ENCODE assay signal across 18 cellular contexts in the genomic region with DNA sequence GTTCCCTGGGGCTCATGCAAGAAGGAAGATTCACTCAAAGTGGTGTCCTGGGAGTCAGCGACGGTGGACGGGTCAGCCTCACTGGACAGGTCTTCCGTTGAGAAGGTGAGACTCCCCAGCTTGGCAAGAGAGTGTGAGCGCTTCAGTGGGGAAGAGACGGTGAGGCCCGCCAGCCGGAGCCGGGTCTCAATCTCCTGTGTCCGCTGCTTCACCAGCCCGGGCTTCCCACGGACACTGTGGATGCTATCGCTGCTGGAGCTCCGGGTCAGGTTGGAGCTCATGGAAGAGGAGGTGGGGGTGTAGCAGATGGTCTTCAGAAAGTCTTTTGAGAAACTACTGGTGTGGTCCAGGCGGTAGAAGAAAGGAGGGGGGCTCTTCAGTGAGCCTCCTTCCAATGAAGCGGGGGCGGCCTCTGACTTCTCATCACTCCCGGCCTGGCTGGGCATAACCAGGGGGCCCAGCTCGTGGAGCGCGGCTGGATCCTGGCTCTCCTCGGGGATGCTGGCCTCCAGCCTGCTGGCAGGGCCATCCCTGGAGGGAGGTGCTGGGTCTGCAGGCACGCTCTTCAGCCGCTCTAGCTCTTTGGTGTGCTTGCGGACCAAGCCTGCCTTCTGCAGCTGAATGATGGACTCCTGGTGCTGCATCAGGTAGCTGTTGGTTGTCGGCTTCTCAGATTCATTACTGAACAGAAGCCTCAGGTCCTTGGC. TPM values are rescaled to one million over a fixed set of nuclear protein-coding genes. Genes with fewer than 3 reads are reported as not detected.
A peak's percentile ranks its signal among the peaks of the same experiment; 100 is the strongest.
DNase-seq lines count a peak whose midpoint lies in the region; ATAC-seq, FAIRE-seq and TF ChIP-seq lines count a peak whose summit lies in the region.
"Had no signal": no experiment of that assay in that cellular context is flagged by ENCODE, and none has a peak within 500 bp of the region (broad histone marks: within the 10 kb centered on the region; RNA-seq: fewer than 3 reads in every experiment).

No MANE protein-coding gene starts in this region.

- ATAC-seq in left ventricle myocardium superior (peak; percentile 73), gastrocnemius medialis (no peak), GM19023 (IDR thresholded peaks at IDR 0.05; ENCODE audit: unreplicated experiment) (no peak)
- ATAC-seq: activated T-helper 17 cell treated with anti-CD3 and anti-CD28 coated beads, Interleukin-2, amount 50 U/mL, for 72 hours; naive thymus-derived CD4-positive, alpha-beta T cell; stimulated activated memory B cell treated with anti-CD40 and anti-IgM and Interleukin-4, amounts not matched to agents 10 μg/mL and 1 μg/mL and 100 μg/mL, for 72 hours; upper lobe of right lung had no signal

- no peak for TF ChIP-seq CTCF in astrocyte (IDR thresholded peaks at IDR 0.05; ENCODE audit: insufficient read depth, low read depth, low read length)
- TF ChIP-seq CTCF in gastrocnemius medialis (IDR thresholded peaks at IDR 0.05 in 4 of 5, conservative IDR thresholded peaks at IDR 0.05 in 1 of 5) = no peak
- no peak for TF ChIP-seq CTCF in adrenal gland (IDR thresholded peaks at IDR 0.05)

- peaks cover 11% of the 10 kb centered on the region for H3K4me1 Mint-ChIP-seq in astrocyte (ENCODE audit: low read depth, unreplicated experiment)
- H3K4me1 Mint-ChIP-seq: naive thymus-derived CD4-positive, alpha-beta T cell; stimulated activated memory B cell treated with anti-CD40 and anti-IgM and Interleukin-4, amounts not matched to agents 10 μg/mL and 1 μg/mL and 100 μg/mL, for 72 hours had no signal

- H3K9ac ChIP-seq in GM23248 (no peak overlapping the region), astrocyte (ENCODE audit: low read length) (no peak overlapping the region)

- in situ Hi-C loops in GM23248 (cut with MboI) (no loop called here), gastrocnemius medialis (cut with MboI; ENCODE audit: low sequenced_read_pairs in 4 of 4) (no loop called here)

- H3K9me3 ChIP-seq in GM23248 (ENCODE audit: low read depth) (no peaks in the 10 kb centered on the region), astrocyte (ENCODE audit: insufficient read depth, low read depth, low read length) (no peaks in the 10 kb centered on the region), gastrocnemius medialis (no peaks in the 10 kb centered on the region), adrenal gland (replicated peaks in 1 of 3) (no peaks in the 10 kb centered on the region)
- H3K9me3 ChIP-seq: upper lobe of right lung had no signal

- peaks cover 29% of the 10 kb centered on the region for H3F3A ChIP-seq in GM23248 (ENCODE audit: insufficient read depth)

- H3K36me3 ChIP-seq in GM23248 (ENCODE audit: low read depth) (peaks cover 63% of the 10 kb centered on the region), astrocyte (ENCODE audit: insufficient read depth, low read length) (peaks cover 53% of the 10 kb centered on the region), gastrocnemius medialis (peaks cover 0 to 60% of the 10 kb centered on the region in 2 donors), adrenal gland (replicated peaks in 1 of 2) (peaks cover 0 to 54% of the 10 kb centered on the region in 2 donors)

- H3K27ac ChIP-seq in GM23248 (no peak overlapping the region), astrocyte (ENCODE audit: low read depth, low read length) (no peak overlapping the region), gastrocnemius medialis (peak overlapping the region; percentile 77 to 92 (median 84)), adrenal gland (no peak overlapping the region)
- H3K27ac ChIP-seq: PC-9, upper lobe of right lung had no signal

- H3K27me3 ChIP-seq in GM23248 (replicated peaks; ENCODE audit: insufficient read depth) (no peaks in the 10 kb centered on the region), astrocyte (ENCODE audit: insufficient read depth, low read length) (no peaks in the 10 kb centered on the region), gastrocnemius medialis (no peaks in the 10 kb centered on the region), adrenal gland (no peaks in the 10 kb centered on the region)
- H3K27me3 ChIP-seq: upper lobe of right lung had no signal

- H3K4me2 ChIP-seq in GM23248 (ENCODE audit: unreplicated experiment) = no peak overlapping the region
- no peak overlapping the region for H3K4me2 ChIP-seq in astrocyte (ENCODE audit: low read length)
- H3K4me2 ChIP-seq: PC-9 had no signal

- H4K20me1 ChIP-seq in GM23248 (ENCODE audit: insufficient read depth) (no peaks in the 10 kb centered on the region), astrocyte (ENCODE audit: insufficient read depth, low read length) (peaks cover 81% of the 10 kb centered on the region)

- WGBS in GM23248 (ENCODE audit: low coverage in 1 of 2, low lambda C conversion rate in 2 of 2, missing lambda C conversion rate in 2 of 2), 2 experiments = 82% methylated on average over 26 of the region's 26 CpGs
- 85 to 91% (median 88%) methylated on average over 19 to 26 of the region's 26 CpGs for WGBS in adrenal gland, 4 donors

- H3K4me3 ChIP-seq in GM23248 = no peak overlapping the region
- H3K4me3 ChIP-seq in astrocyte (ENCODE audit: insufficient read depth, low read depth, low read length) = no peak overlapping the region
- no peak overlapping the region for H3K4me3 ChIP-seq in gastrocnemius medialis
- H3K4me3 ChIP-seq in adrenal gland = no peak overlapping the region
- H3K4me3 ChIP-seq: lung, PC-9, upper lobe of right lung had no signal

- FAIRE-seq in astrocyte (lab: Jason Lieb, UNC) = no peak
- FAIRE-seq: endothelial cell of umbilical vein, frontal cortex had no signal

- peak overlapping the region; percentile 34 for H3K4me3 Mint-ChIP-seq in astrocyte (ENCODE audit: unreplicated experiment)
- H3K4me3 Mint-ChIP-seq: activated T-helper 17 cell treated with anti-CD3 and anti-CD28 coated beads, Interleukin-2, amount 50 U/mL, for 72 hours; naive thymus-derived CD4-positive, alpha-beta T cell; stimulated activated memory B cell treated with anti-CD40 and anti-IgM and Interleukin-4, amounts not matched to agents 10 μg/mL and 1 μg/mL and 100 μg/mL, for 72 hours had no signal

- TF ChIP-seq POLR2A in gastrocnemius medialis (IDR thresholded peaks at IDR 0.05) = no peak
- TF ChIP-seq POLR2A in adrenal gland (IDR thresholded peaks at IDR 0.05) = no peak

- H3K4me1 ChIP-seq in GM23248 (ENCODE audit: insufficient read depth) (no peaks in the 10 kb centered on the region), astrocyte (ENCODE audit: insufficient read depth, low read length) (peaks cover 3% of the 10 kb centered on the region), gastrocnemius medialis (peaks cover 54 to 61% of the 10 kb centered on the region in 2 donors), adrenal gland (replicated peaks in 1 of 2) (no peaks in the 10 kb centered on the region)

- intact Hi-C loops in left ventricle myocardium superior (cut with micrococcal nuclease) (no loop called here), gastrocnemius medialis (cut with DNase I; ENCODE audit: low total_unique reads) (loop anchor here (5.0 kb wide), 3 partner anchors 56 to 226 kb away; a partner anchor contains a TSS), adrenal gland (cut with DNase I) (no loop called here)

- H2AFZ ChIP-seq in GM23248 = no peak overlapping the region
- no peak overlapping the region for H2AFZ ChIP-seq in astrocyte (ENCODE audit: low read depth, low read length)
- H2AFZ ChIP-seq: PC-9 had no signal

- peaks cover 80% of the 10 kb centered on the region for H3K79me2 ChIP-seq in GM23248 (ENCODE audit: insufficient read depth)
- peaks cover 64% of the 10 kb centered on the region for H3K79me2 ChIP-seq in astrocyte (ENCODE audit: insufficient read depth, low read length)

- no peaks in the 10 kb centered on the region for H3K9me2 ChIP-seq in GM23248 (ENCODE audit: insufficient read depth)

- peaks cover 28% of the 10 kb centered on the region for H3K36me3 Mint-ChIP-seq in astrocyte (ENCODE audit: low read depth, unreplicated experiment)

- H3K9me3 Mint-ChIP-seq in astrocyte (ENCODE audit: unreplicated experiment) = no peaks in the 10 kb centered on the region
- H3K9me3 Mint-ChIP-seq: activated T-helper 17 cell treated with anti-CD3 and anti-CD28 coated beads, Interleukin-2, amount 50 U/mL, for 72 hours; naive thymus-derived CD4-positive, alpha-beta T cell; stimulated activated memory B cell treated with anti-CD40 and anti-IgM and Interleukin-4, amounts not matched to agents 10 μg/mL and 1 μg/mL and 100 μg/mL, for 72 hours had no signal

- no peaks in the 10 kb centered on the region for H3K27me3 Mint-ChIP-seq in astrocyte (ENCODE audit: low read depth, unreplicated experiment)
- H3K27me3 Mint-ChIP-seq: activated T-helper 17 cell treated with anti-CD3 and anti-CD28 coated beads, Interleukin-2, amount 50 U/mL, for 72 hours; naive thymus-derived CD4-positive, alpha-beta T cell; progenitor cell of endocrine pancreas; stimulated activated memory B cell treated with anti-CD40 and anti-IgM and Interleukin-4, amounts not matched to agents 10 μg/mL and 1 μg/mL and 100 μg/mL, for 72 hours had no signal

- DNase-seq in GM23248 (peak; percentile 15), astrocyte (ENCODE audit: low read depth) (no peak), left ventricle myocardium superior (peak; percentile 86), gastrocnemius medialis (no peak), middle frontal gyrus (ENCODE audit: extremely low spot score, low spot score) (no peak), NCI-H146 treated with DMSO at 0.1 percent for 48 hours (lab: John Stamatoyannopoulos, UW; ENCODE audit: unreplicated experiment) (no peak), adrenal gland (no peak)
- DNase-seq: naive thymus-derived CD4-positive, alpha-beta T cell; NCI-H69; PC-9; upper lobe of right lung had no signal

- H3K27ac Mint-ChIP-seq in astrocyte (ENCODE audit: unreplicated experiment) = peak overlapping the region; percentile 58
- H3K27ac Mint-ChIP-seq: activated T-helper 17 cell treated with anti-CD3 and anti-CD28 coated beads, Interleukin-2, amount 50 U/mL, for 72 hours; progenitor cell of endocrine pancreas; stimulated activated memory B cell treated with anti-CD40 and anti-IgM and Interleukin-4, amounts not matched to agents 10 μg/mL and 1 μg/mL and 100 μg/mL, for 72 hours had no signal

RNA-seq across cellular contexts. Expression of a gene that starts 56.9 kb away (rescaled TPM):
- total RNA-seq in GM23248 (2014; rRNA removed; shearing (Covaris generic)) = 170 and 172 TPM in 2 replicates
- polyA plus RNA-seq in GM23248 (2016; fragmentation: Nextera tagmentation; extraction: Ambion mirVana) = 401 and 403 TPM in 2 replicates
- 364 and 391 TPM in 2 replicates for total RNA-seq in astrocyte
- total RNA-seq in left ventricle myocardium superior = 68.0 TPM
- total RNA-seq in gastrocnemius medialis = 10 to 100 TPM; 24.7 to 47.6 (median 30.9) TPM
- total RNA-seq in adrenal gland = 100 to 1,000 TPM in 2 of 8 donors, 10 to 100 TPM in 6; 57.3 to 124 (median 84.8) TPM
- polyA plus RNA-seq in adrenal gland = 10 to 100 TPM; 17.4 to 57.1 (median 32.3) TPM

Comparison
In these comparisons a context has a peak if more than half of its experiments do, and no peak if none do; other contexts are left out.
1. DNase-seq: peak in GM23248 (single experiment) and left ventricle myocardium superior (single experiment); none in astrocyte (single experiment), gastrocnemius medialis (0 of 2), middle frontal gyrus (single experiment), NCI-H146 treated with DMSO at 0.1 percent for 48 hours (single experiment) and adrenal gland (0 of 7).
2. H3K27ac ChIP-seq: peak in gastrocnemius medialis (4 of 4); none in GM23248 (single experiment), astrocyte (single experiment) and adrenal gland (0 of 5).